8 cellular contexts compared by ENCODE assay signal in genomic region chr11:2940166-2940929, GRCh38. TPM values are rescaled to one million over a fixed set of nuclear protein-coding genes. Genes with fewer than 3 reads are reported as not detected.
DNase-seq lines count a peak whose midpoint lies in the region; ATAC-seq and TF ChIP-seq lines count a peak whose summit lies in the region.

No MANE protein-coding gene starts in this region.

- H3K4me3 Mint-ChIP-seq in CD8-positive, alpha-beta memory T cell: peak overlapping the region in 1 of 7 donors; percentile 44

- peaks cover 5% of the 10 kb centered on the region for H3K4me1 ChIP-seq in CD8-positive, alpha-beta memory T cell (ENCODE audit: insufficient read depth, low read length)
- H3K4me1 ChIP-seq in mucosa of rectum (ENCODE audit: control insufficient read depth in 2 of 2, insufficient read depth in 2 of 2, low read length in 2 of 2): peaks cover 35 to 39% of the 10 kb centered on the region in 2 donors

- peaks cover 5 to 28% (median 24%) of the 10 kb centered on the region in 5 donors for H3K9me3 Mint-ChIP-seq in CD8-positive, alpha-beta memory T cell

- no peak for TF ChIP-seq CTCF in cardiac fibroblast (IDR thresholded peaks at IDR 0.05; ENCODE audit: low read depth, low read length)

- H3K27me3 Mint-ChIP-seq in CD8-positive, alpha-beta memory T cell: peaks cover 0 to 18% of the 10 kb centered on the region in 2 donors

- peak overlapping the region; percentile 2 for H3K27ac ChIP-seq in CD8-positive, alpha-beta memory T cell (ENCODE audit: low read depth, low read length)
- H3K27ac ChIP-seq in mucosa of rectum (ENCODE audit: low read depth in 2 of 2, low read length in 2 of 2): peak overlapping the region; percentile 80 to 91

- peak overlapping the region in 5 of 8 donors; percentile 41 to 90 (median 75) for H3K27ac Mint-ChIP-seq in CD8-positive, alpha-beta memory T cell

- H3K36me3 Mint-ChIP-seq in CD8-positive, alpha-beta memory T cell: peaks cover 4 to 23% (median 15%) of the 10 kb centered on the region in 3 donors

- CTCF ChIA-PET in CD8-positive, alpha-beta memory T cell (lab: Charles Lee): interaction anchor here (0.9 to 1.2 kb wide), 2 partner anchors 10 to 408 kb away, joined by 3 to 4 read pairs; no protein-coding TSS in a partner anchor

- H3K9ac ChIP-seq in mucosa of rectum (ENCODE audit: low read depth in 1 of 2, low read length in 2 of 2): peak overlapping the region in 1 of 2 donors; percentile 46

- no peak overlapping the region for H3K4me3 ChIP-seq in CD8-positive, alpha-beta memory T cell (ENCODE audit: low read length)
- no peak overlapping the region for H3K4me3 ChIP-seq in MG63
- no peak overlapping the region for H3K4me3 ChIP-seq in cardiac fibroblast (replicated peaks in 1 of 2; ENCODE audit: low read depth in 2 of 2, low read length in 2 of 2)
- no peak overlapping the region for H3K4me3 ChIP-seq in mucosa of rectum (ENCODE audit: low read length in 2 of 2)

- H3K9me3 ChIP-seq in CD8-positive, alpha-beta memory T cell (ENCODE audit: low read length): peaks cover 15% of the 10 kb centered on the region
- H3K9me3 ChIP-seq in MG63 (no peaks in the 10 kb centered on the region), mucosa of rectum (ENCODE audit: control insufficient read depth in 2 of 2, low read length in 2 of 2) (peaks cover 6% of the 10 kb centered on the region in 2 donors)

- H3K36me3 ChIP-seq in CD8-positive, alpha-beta memory T cell (ENCODE audit: insufficient read depth, low read length): no peaks in the 10 kb centered on the region
- H3K36me3 ChIP-seq in MG63 (peaks cover 10% of the 10 kb centered on the region), mucosa of rectum (ENCODE audit: control insufficient read depth in 2 of 2, insufficient read depth in 2 of 2, low read length in 2 of 2) (peaks cover 5 to 15% of the 10 kb centered on the region in 2 donors)

- DNase-seq in CD8-positive, alpha-beta memory T cell: peak in 2 of 5 donors; percentile 32 to 77
- DNase-seq in MG63: peak; percentile 55
- DNase-seq in cardiac fibroblast (ENCODE audit: low read depth in 2 of 2): peak; percentile 40 to 41
- no peak for DNase-seq in NCI-H1930 (lab: John Stamatoyannopoulos, UW)
- DNase-seq in UCSD-AML1 (lab: John Stamatoyannopoulos, UW; ENCODE audit: unreplicated experiment): no peak

- no peak for ATAC-seq in HG02610 (IDR thresholded peaks at IDR 0.05; ENCODE audit: unreplicated experiment)
- ATAC-seq in HG03097 (IDR thresholded peaks at IDR 0.05; ENCODE audit: low FRiP score, unreplicated experiment): no peak

- H3K4me1 Mint-ChIP-seq in CD8-positive, alpha-beta memory T cell: peaks cover 9 to 42% (median 12%) of the 10 kb centered on the region in 3 donors

- POLR2A ChIA-PET in CD8-positive, alpha-beta memory T cell (lab: Charles Lee): interaction anchor here (0.6 kb wide), 1 partner anchor 672 kb away, joined by 3 read pairs; no protein-coding TSS in a partner anchor

- no peaks in the 10 kb centered on the region for H3K27me3 ChIP-seq in CD8-positive, alpha-beta memory T cell (ENCODE audit: insufficient read depth, low read length, poor library complexity, severe bottlenecking)
- H3K27me3 ChIP-seq in MG63: no peaks in the 10 kb centered on the region
- H3K27me3 ChIP-seq in mucosa of rectum (ENCODE audit: control insufficient read depth in 2 of 2, insufficient read depth in 2 of 2, low read length in 2 of 2): no peaks in the 10 kb centered on the region

RNA-seq across cellular contexts. Expression of gene PHLDA2, which starts 11.1 kb away (rescaled TPM):
- 1 to 10 TPM; 2.1 to 2.9 TPM for total RNA-seq in CD8-positive, alpha-beta memory T cell
- 1.3 TPM for polyA plus RNA-seq in CD8-positive, alpha-beta memory T cell
- 4.0 and 26.4 TPM in 2 replicates for total RNA-seq in MG63 (2014; rRNA removed; shearing (Covaris generic); ENCODE audit: low replicate concordance)

RNA-seq across cellular contexts. Expression of gene NAP1L4, which starts 51.8 kb away (rescaled TPM):
- 100 to 1,000 TPM; 273 to 280 TPM for total RNA-seq in CD8-positive, alpha-beta memory T cell
- 163 TPM for polyA plus RNA-seq in CD8-positive, alpha-beta memory T cell
- total RNA-seq in MG63 (2014; rRNA removed; shearing (Covaris generic); ENCODE audit: low replicate concordance): 98.0 and 116 TPM in 2 replicates

RNA-seq across cellular contexts. Expression of gene CDKN1C, which starts 54.8 kb away (rescaled TPM):
- 1 to 10 TPM; 1.0 to 1.1 TPM for total RNA-seq in CD8-positive, alpha-beta memory T cell
- polyA plus RNA-seq in CD8-positive, alpha-beta memory T cell: 0.49 TPM
- 0.56 TPM in 1 of 2 replicates, not detected in the other for total RNA-seq in MG63 (2014; rRNA removed; shearing (Covaris generic); ENCODE audit: low replicate concordance)

Comparison
In these comparisons a context has a peak if more than half of its experiments do, and no peak if none do; other contexts are left out.
1. DNase-seq: peak in MG63 (single experiment) and cardiac fibroblast (2 of 2); none in NCI-H1930 (0 of 2) and UCSD-AML1 (single experiment).